25 cellular contexts compared by ENCODE assay signal in the genomic region with DNA sequence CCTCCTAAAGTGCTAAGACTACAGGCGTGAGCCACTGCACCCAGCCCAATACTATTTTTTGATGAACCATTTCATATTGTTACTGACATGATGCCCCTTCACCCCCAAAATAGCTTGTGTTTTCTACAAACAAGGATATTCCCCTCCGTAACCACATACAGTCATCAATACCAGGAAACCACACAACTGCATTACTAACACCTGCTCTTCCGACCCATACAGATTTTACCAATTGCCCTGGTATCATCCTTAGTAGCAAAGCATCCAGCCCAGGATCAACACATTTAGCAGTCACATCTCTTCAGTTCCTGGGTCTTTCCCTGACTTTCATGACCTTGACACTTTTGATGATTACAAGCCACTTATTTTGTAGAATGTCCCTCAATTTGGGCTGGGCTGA.
"Had no signal": no experiment of that assay in that cellular context is flagged by ENCODE, and none has a peak within 500 bp of the region (broad histone marks: within the 10 kb centered on the region; RNA-seq: fewer than 3 reads in every experiment).

No MANE protein-coding gene starts in this region.

- H3K4me2 ChIP-seq: neural progenitor cell had no signal

- H3K27ac ChIP-seq: gastrocnemius medialis, lower lobe of right lung, neural progenitor cell, ovary, psoas muscle, sigmoid colon, testis, tibial artery had no signal

- H2AFZ ChIP-seq: neural progenitor cell had no signal

- H3K36me3 Mint-ChIP-seq: memory B cell; mesothelial cell of epicardium; naive B cell; natural killer cell treated with Interleukin-12 subunit alpha and Interleukin-12 subunit beta and Interleukin-15 and Interleukin-18, amount 100 ng/mL, for 72 hours; neural progenitor cell; stimulated activated memory B cell treated with anti-CD40 and anti-IgM and Interleukin-4, amounts not matched to agents 10 μg/mL and 1 μg/mL and 100 μg/mL, for 72 hours; type B pancreatic cell had no signal

- H3K4me3 ChIP-seq: gastrocnemius medialis, lower lobe of right lung, mucosa of descending colon, neural progenitor cell, ovary, psoas muscle, sigmoid colon, testis, tibial artery had no signal

- H3K9ac ChIP-seq: neural progenitor cell had no signal

- H3K36me3 ChIP-seq: gastrocnemius medialis, lower lobe of right lung, neural progenitor cell, ovary, sigmoid colon, tibial artery had no signal

- H3K9me3 Mint-ChIP-seq: effector memory CD8-positive, alpha-beta T cell; memory B cell; naive B cell; natural killer cell treated with Interleukin-12 subunit alpha and Interleukin-12 subunit beta and Interleukin-15 and Interleukin-18, amount 100 ng/mL, for 72 hours; neural progenitor cell; stimulated activated memory B cell treated with anti-CD40 and anti-IgM and Interleukin-4, amounts not matched to agents 10 μg/mL and 1 μg/mL and 100 μg/mL, for 72 hours; type B pancreatic cell had no signal

- H3K4me3 Mint-ChIP-seq: effector memory CD8-positive, alpha-beta T cell; memory B cell; mesothelial cell of epicardium; naive B cell; natural killer cell treated with Interleukin-12 subunit alpha and Interleukin-12 subunit beta and Interleukin-15 and Interleukin-18, amount 100 ng/mL, for 72 hours; neural progenitor cell; stimulated activated memory B cell treated with anti-CD40 and anti-IgM and Interleukin-4, amounts not matched to agents 10 μg/mL and 1 μg/mL and 100 μg/mL, for 72 hours; type B pancreatic cell had no signal

- ATAC-seq: effector memory CD8-positive, alpha-beta T cell; gastrocnemius medialis; left ventricle myocardium superior; lower lobe of right lung; mucosa of descending colon; natural killer cell treated with Interleukin-12 subunit alpha and Interleukin-12 subunit beta and Interleukin-15 and Interleukin-18, amount 100 ng/mL, for 72 hours; psoas muscle; right cardiac atrium; stimulated activated memory B cell treated with anti-CD40 and anti-IgM and Interleukin-4, amounts not matched to agents 10 μg/mL and 1 μg/mL and 100 μg/mL, for 72 hours; stimulated activated naive CD8-positive, alpha-beta T cell treated with anti-CD3 and anti-CD28 coated beads, Interleukin-15, Interleukin-2, amounts not matched to agents 100 U/mL and 50 U/mL, for 24 hours had no signal

- H3K9me3 ChIP-seq: gastrocnemius medialis, lower lobe of right lung, mucosa of descending colon, ovary, psoas muscle, sigmoid colon, testis, tibial artery had no signal

- H3K4me1 ChIP-seq: gastrocnemius medialis, lower lobe of right lung, neural progenitor cell, psoas muscle, sigmoid colon, testis, tibial artery had no signal

- DNase-seq: cortex of kidney; effector memory CD8-positive, alpha-beta T cell; foreskin fibroblast; gastrocnemius medialis; left ventricle myocardium superior; lower lobe of right lung; mucosa of descending colon; naive B cell; ovary; posterior cingulate gyrus; psoas muscle; right cardiac atrium; sigmoid colon; stimulated activated CD4-positive, alpha-beta T cell treated with anti-CD3 and anti-CD28 coated beads, Interleukin-2, amount 100 ng/mL, for 24 hours; stimulated activated CD4-positive, alpha-beta T cell treated with anti-CD3 and anti-CD28 coated beads, Interleukin-4, amount 100 ng/mL, for 24 hours; stimulated activated naive CD8-positive, alpha-beta T cell treated with anti-CD3 and anti-CD28 coated beads, Interleukin-15, Interleukin-2, amounts not matched to agents 100 U/mL and 50 U/mL, for 24 hours; substantia nigra; testis; tibial artery had no signal

- H3K27me3 ChIP-seq: gastrocnemius medialis, neural progenitor cell, ovary, sigmoid colon, testis had no signal

- H3K27ac Mint-ChIP-seq: effector memory CD8-positive, alpha-beta T cell; memory B cell; mesothelial cell of epicardium; naive B cell; natural killer cell treated with Interleukin-12 subunit alpha and Interleukin-12 subunit beta and Interleukin-15 and Interleukin-18, amount 100 ng/mL, for 72 hours; neural progenitor cell; stimulated activated memory B cell treated with anti-CD40 and anti-IgM and Interleukin-4, amounts not matched to agents 10 μg/mL and 1 μg/mL and 100 μg/mL, for 72 hours; type B pancreatic cell had no signal

- H3K4me1 Mint-ChIP-seq: memory B cell; mesothelial cell of epicardium; naive B cell; neural progenitor cell; stimulated activated memory B cell treated with anti-CD40 and anti-IgM and Interleukin-4, amounts not matched to agents 10 μg/mL and 1 μg/mL and 100 μg/mL, for 72 hours had no signal
